23 cellular contexts compared by ENCODE assay signal in the genomic region with DNA sequence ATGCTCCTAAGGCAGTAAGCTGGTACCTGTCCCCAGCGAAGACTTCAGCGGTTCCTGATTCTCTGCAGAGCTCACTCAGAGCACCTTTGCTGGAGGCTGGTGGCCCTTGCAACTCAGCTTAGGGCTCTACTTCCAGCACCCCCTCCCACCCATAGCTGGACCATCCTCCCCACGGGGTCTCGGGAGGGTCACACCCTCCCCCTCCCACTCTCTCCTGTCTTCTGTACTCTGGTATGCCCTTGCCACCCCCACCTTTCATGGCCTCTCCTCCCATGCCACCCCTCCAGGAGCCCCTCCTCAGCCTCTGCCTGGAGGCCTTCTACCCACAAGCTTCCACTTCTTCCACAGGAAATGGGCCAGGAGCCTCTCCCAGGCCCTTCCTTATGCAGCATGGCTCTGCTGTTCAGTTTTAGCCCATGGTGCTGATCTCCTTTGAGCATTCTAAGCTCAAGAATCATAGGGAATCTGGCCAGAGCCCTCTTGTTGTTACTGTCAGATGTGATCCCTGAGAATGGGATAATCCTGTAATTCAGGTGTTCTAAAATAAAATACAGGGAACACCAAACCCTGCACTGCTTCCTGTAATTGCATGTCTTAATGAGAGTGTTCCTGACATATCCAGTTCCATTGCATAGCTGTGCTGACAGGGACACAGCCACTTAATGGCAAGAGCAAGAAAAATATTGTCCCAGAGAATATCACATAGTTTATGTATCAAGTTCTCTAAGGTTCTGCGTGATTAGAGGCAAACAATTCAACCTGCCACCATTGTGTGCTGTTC.
A peak's percentile ranks its signal among the peaks of the same experiment; 100 is the strongest.
DNase-seq lines count a peak whose midpoint lies in the region; ATAC-seq, FAIRE-seq and TF ChIP-seq lines count a peak whose summit lies in the region.
"Had no signal": no experiment of that assay in that cellular context is flagged by ENCODE, and none has a peak within 500 bp of the region (broad histone marks: within the 10 kb centered on the region; RNA-seq: fewer than 3 reads in every experiment).

No MANE protein-coding gene starts in this region.

- no peak overlapping the region for H2BK15ac ChIP-seq in mesenchymal stem cell (ENCODE audit: low read depth, poor library complexity, severe bottlenecking)

- no peak overlapping the region for H3K4me2 ChIP-seq in mesenchymal stem cell (ENCODE audit: low read length, poor library complexity, severe bottlenecking)
- H3K4me2 ChIP-seq: GM23338, KMS-11, SK-N-SH had no signal

- H3K9me3 ChIP-seq in right atrium auricular region (no peaks in the 10 kb centered on the region), HEK293 (ENCODE audit: control insufficient read depth, insufficient read depth, low read depth, low read length) (no peaks in the 10 kb centered on the region), mesenchymal stem cell (ENCODE audit: control insufficient read depth, low read length) (no peaks in the 10 kb centered on the region), psoas muscle (no peaks in the 10 kb centered on the region), pancreas (no peaks in the 10 kb centered on the region)
- H3K9me3 ChIP-seq: SK-N-SH had no signal

- no peak overlapping the region for H3K23ac ChIP-seq in mesenchymal stem cell (ENCODE audit: low read length in 2 of 2)

- no peak overlapping the region for H2BK120ac ChIP-seq in mesenchymal stem cell (ENCODE audit: low read depth, low read length)

- H3K27ac ChIP-seq in right atrium auricular region (peak overlapping the region in 1 of 2 donors; percentile 54), HEK293 (ENCODE audit: extremely low read depth, low read depth, low read length) (no peak overlapping the region), mesenchymal stem cell (ENCODE audit: low read length, poor library complexity, severe bottlenecking) (peak overlapping the region; percentile 45), psoas muscle (no peak overlapping the region), pancreas (no peak overlapping the region)
- H3K27ac ChIP-seq: KMS-11 had no signal

- H3K79me1 ChIP-seq in mesenchymal stem cell (replicated peaks; ENCODE audit: low read length, poor library complexity, severe bottlenecking), result no peaks in the 10 kb centered on the region

- H3K14ac ChIP-seq in mesenchymal stem cell (ENCODE audit: low read length in 2 of 2), result no peak overlapping the region

- no peak for FAIRE-seq in pancreas (lab: Jason Lieb, UNC)
- FAIRE-seq: D721Med, G401.6 had no signal

- intact Hi-C loops in Right ventricle myocardium superior (cut with DNase I), result no loop called here
- intact Hi-C loops in psoas muscle (cut with DNase I), result no loop called here
- intact Hi-C loops in pancreas (cut with DNase I), result no loop called here

- no peak overlapping the region for H3K4me3 ChIP-seq in right atrium auricular region
- H3K4me3 ChIP-seq in HEK293 (ENCODE audit: low read depth, low read length), result no peak overlapping the region
- H3K4me3 ChIP-seq in mesenchymal stem cell (ENCODE audit: insufficient read depth in 1 of 2, low read depth in 1 of 2, low read length in 2 of 2), result no peak overlapping the region
- H3K4me3 ChIP-seq in psoas muscle, result no peak overlapping the region
- H3K4me3 ChIP-seq in pancreas, result no peak overlapping the region
- H3K4me3 ChIP-seq: GM23338 had no signal

- peak overlapping the region; percentile 51 for H2AK5ac ChIP-seq in mesenchymal stem cell (ENCODE audit: low read length, severe bottlenecking)

- peak; percentile 65 for ATAC-seq in Right ventricle myocardium superior (ENCODE audit: poor library complexity)
- no peak for ATAC-seq in psoas muscle
- ATAC-seq in pancreas, result no peak

- H2AFZ ChIP-seq in mesenchymal stem cell (ENCODE audit: low read depth, low read length), result no peak overlapping the region
- H2AFZ ChIP-seq: GM23338 had no signal

- H4K8ac ChIP-seq in mesenchymal stem cell (ENCODE audit: low read length), result no peak overlapping the region

- no peak overlapping the region for H2BK5ac ChIP-seq in mesenchymal stem cell (ENCODE audit: low read depth, low read length, poor library complexity, severe bottlenecking)

- TF ChIP-seq CTCF in right atrium auricular region (IDR thresholded peaks at IDR 0.05) (no peak), HEK293 (tag by site-specific recombination; IDR thresholded peaks at IDR 0.05) (no peak), psoas muscle (IDR thresholded peaks at IDR 0.05) (no peak), pancreas (IDR thresholded peaks at IDR 0.05) (no peak)

- H3K4ac ChIP-seq in mesenchymal stem cell (ENCODE audit: low read depth in 1 of 2, low read length in 2 of 2), result no peak overlapping the region

- 84% methylated on average over 5 of the region's 5 CpGs for WGBS in mesenchymal stem cell
- 92 to 96% (median 94%) methylated on average over 5 of the region's 5 CpGs for WGBS in psoas muscle, 3 donors
- WGBS in pancreas, 2 donors, result 72 to 91% methylated on average over 5 of the region's 5 CpGs

- H3K18ac ChIP-seq in mesenchymal stem cell (ENCODE audit: low read depth in 1 of 2, low read length in 2 of 2), result no peak overlapping the region

- H3K36me3 ChIP-seq in right atrium auricular region (no peaks in the 10 kb centered on the region), HEK293 (ENCODE audit: control insufficient read depth in 2 of 2, insufficient read depth in 1 of 2, low read length in 2 of 2) (no peaks in the 10 kb centered on the region), mesenchymal stem cell (ENCODE audit: control insufficient read depth in 1 of 2, insufficient read depth in 2 of 2, low read depth in 1 of 2, low read length in 2 of 2) (no peaks in the 10 kb centered on the region), psoas muscle (ENCODE audit: insufficient read depth in 1 of 2, low read depth in 1 of 2) (no peaks in the 10 kb centered on the region), pancreas (no peaks in the 10 kb centered on the region)

- H3K9ac ChIP-seq in mesenchymal stem cell (ENCODE audit: low read length), result no peak overlapping the region
- H3K9ac ChIP-seq: KMS-11, SK-N-SH had no signal

- POLR2A ChIA-PET in HEK293 (lab: Yijun Ruan, JAX), result no interaction called here

- H2BK12ac ChIP-seq in mesenchymal stem cell (ENCODE audit: low read length in 2 of 2), result no peak overlapping the region

- H3K27me3 ChIP-seq in right atrium auricular region, result no peaks in the 10 kb centered on the region
- peaks cover 3 to 15% of the 10 kb centered on the region in 2 experiments for H3K27me3 ChIP-seq in mesenchymal stem cell (ENCODE audit: control insufficient read depth in 1 of 2, insufficient read depth in 1 of 2, low read length in 2 of 2)
- peaks cover 0 to 1% (median 0%) of the 10 kb centered on the region in 3 donors for H3K27me3 ChIP-seq in psoas muscle (ENCODE audit: insufficient read depth in 3 of 3, low read length in 2 of 3)
- no peaks in the 10 kb centered on the region for H3K27me3 ChIP-seq in pancreas

- H4K91ac ChIP-seq in mesenchymal stem cell (ENCODE audit: low read length), result no peak overlapping the region

- CTCF ChIA-PET in HEK293 (lab: Yijun Ruan, JAX), result no interaction called here

- H3K4me1 ChIP-seq in right atrium auricular region, result peaks cover 0 to 8% of the 10 kb centered on the region in 2 donors
- H3K4me1 ChIP-seq in HEK293 (ENCODE audit: control insufficient read depth, insufficient read depth, low read length), result no peaks in the 10 kb centered on the region
- peaks cover 25% of the 10 kb centered on the region for H3K4me1 ChIP-seq in mesenchymal stem cell (ENCODE audit: control insufficient read depth, insufficient read depth, low read depth, low read length)
- no peaks in the 10 kb centered on the region for H3K4me1 ChIP-seq in psoas muscle
- H3K4me1 ChIP-seq in pancreas, result no peaks in the 10 kb centered on the region

- DNase-seq in Right ventricle myocardium superior (no peak), right atrium auricular region (ENCODE audit: low spot score) (no peak), mesenchymal stem cell (no peak), psoas muscle (no peak), pancreas (no peak), NCI-H1417 (lab: John Stamatoyannopoulos, UW) (no peak)
- DNase-seq: 8988T; CD4-positive, alpha-beta T cell; HCEC 1CT; NCI-H1048; NCI-H1417 treated with DMSO at 0.1 percent for 48 hours; NCI-H1694 treated with DMSO at 0.1 percent for 48 hours; NCI-H2081; NCI-H2227 treated with DMSO at 0.1 percent for 48 hours; NCI-H526 treated with DMSO at 0.1 percent for 48 hours; RPMI8226; SIG-M5; SK-N-SH had no signal

TF ChIP-seq in HEK293, 187 proteins besides CTCF, POLR2A, EP300 and RAD21:
- TF ChIP-seq EGR2 (tag by site-specific recombination; IDR thresholded peaks at IDR 0.05; ENCODE audit: low read depth) (peak; percentile 63; the same call in 1 of the 2 replicates), ZNF214 (tag by site-specific recombination; IDR thresholded peaks at IDR 0.05; ENCODE audit: borderline replicate concordance) (no peak), ZNF549 (tag by site-specific recombination; IDR thresholded peaks at IDR 0.05) (no peak), ZFHX2 (tag by site-specific recombination; conservative IDR thresholded peaks at IDR 0.05) (peak; percentile 57)
TF ChIP-seq in HEK293: peak in this region for 2.
